ENCODE assay signal across 14 cellular contexts in genomic region chr10:4532467-4532866, GRCh38.
DNase-seq lines count a peak whose midpoint lies in the region; ATAC-seq and TF ChIP-seq lines count a peak whose summit lies in the region.
"Had no signal": no experiment of that assay in that cellular context is flagged by ENCODE, and none has a peak within 500 bp of the region (broad histone marks: within the 10 kb centered on the region; RNA-seq: fewer than 3 reads in every experiment).

No MANE protein-coding gene starts in this region.

- no peaks in the 10 kb centered on the region for H3K27me3 ChIP-seq in ACC112 (ENCODE audit: insufficient read depth, low read length)

- peak overlapping the region; percentile 89 for H3K27ac ChIP-seq in ACC112 (ENCODE audit: low read depth, low read length)

- no peak for TF ChIP-seq CTCF in cardiac fibroblast (IDR thresholded peaks at IDR 0.05; ENCODE audit: low read depth, low read length)

- H3K79me2 ChIP-seq in ACC112 (ENCODE audit: control insufficient read depth, insufficient read depth, low read length, unreplicated experiment): no peaks in the 10 kb centered on the region

- no peak for ATAC-seq in HG03439 (IDR thresholded peaks at IDR 0.05; ENCODE audit: unreplicated experiment)
- ATAC-seq: naive thymus-derived CD4-positive, alpha-beta T cell had no signal

- intact Hi-C loops in posterior vena cava (cut with DNase I): no loop called here

- DNase-seq in LHCN-M2 (ENCODE audit: low read depth) (peak; percentile 94), cardiac fibroblast (ENCODE audit: low read depth in 2 of 2) (peak; percentile 84 to 93), kidney tubule cell (ENCODE audit: low spot score) (peak; percentile 26), cortex of kidney (lab: John Stamatoyannopoulos, UW) (no peak), posterior vena cava (ENCODE audit: low spot score) (no peak), NCI-H2196 treated with DMSO at 0.1 percent for 48 hours (lab: John Stamatoyannopoulos, UW; ENCODE audit: unreplicated experiment) (no peak)
- DNase-seq: cerebellar nuclear complex; kidney glomerular epithelial cell; MV-4-11; naive thymus-derived CD4-positive, alpha-beta T cell; NCI-H226; OCI-M1 had no signal

- H3K4me1 ChIP-seq in ACC112 (ENCODE audit: control insufficient read depth, insufficient read depth, low read length, unreplicated experiment): peaks cover 19% of the 10 kb centered on the region

- H3K36me3 ChIP-seq in ACC112 (ENCODE audit: insufficient read depth, low read length): no peaks in the 10 kb centered on the region

- peak overlapping the region; percentile 82 for H2AFZ ChIP-seq in ACC112 (ENCODE audit: low read length, unreplicated experiment)

- H3K4me3 ChIP-seq in ACC112 (ENCODE audit: low read depth, low read length) (0 out of 2 replicates have a peak overlapping the region, but pooled peaks have one; percentile 1), cardiac fibroblast (replicated peaks in 1 of 2; ENCODE audit: low read depth in 2 of 2, low read length in 2 of 2) (no peak overlapping the region)

Comparison
In these comparisons a context has a peak if more than half of its experiments do, and no peak if none do; other contexts are left out.
1. DNase-seq: peak in LHCN-M2 (single experiment), cardiac fibroblast (2 of 2) and kidney tubule cell (single experiment); none in cortex of kidney (single experiment), posterior vena cava (single experiment) and NCI-H2196 treated with DMSO at 0.1 percent for 48 hours (single experiment).